ENCODE assay signal across 30 cellular contexts in genomic region chr20:12294684-12295083, GRCh38.
"Had no signal": no experiment of that assay in that cellular context is flagged by ENCODE, and none has a peak within 500 bp of the region (broad histone marks: within the 10 kb centered on the region; RNA-seq: fewer than 3 reads in every experiment).

No MANE protein-coding gene starts in this region.

- DNase-seq: activated CD4-positive, alpha-beta memory T cell treated with anti-CD3 and anti-CD28 coated beads, Interleukin-2, amount 10 ng/mL, durations not matched to agents 7 days and 5 days; activated CD4-positive, alpha-beta T cell treated with anti-CD3 and anti-CD28 coated beads for 1 hour; activated CD4-positive, alpha-beta T cell treated with anti-CD3 and anti-CD28 coated beads for 36 hours; activated CD4-positive, alpha-beta T cell treated with anti-CD3 and anti-CD28 coated beads for 48 hours; activated CD4-positive, alpha-beta T cell treated with anti-CD3 and anti-CD28 coated beads, Interleukin-2, amount 10 ng/mL, durations not matched to agents 7 days and 5 days; activated CD4-positive, alpha-beta T cell treated with anti-CD3 and anti-CD28 coated beads, Interleukin-2, amount 50 U/mL, for 48 hours; activated CD4-positive, CD25-positive, alpha-beta regulatory T cell; activated CD8-positive, alpha-beta memory T cell treated with anti-CD3 and anti-CD28 coated beads for 24 hours; activated CD8-positive, alpha-beta memory T cell treated with anti-CD3 and anti-CD28 coated beads, Interleukin-2, amount 10 ng/mL, durations not matched to agents 7 days and 5 days; activated CD8-positive, alpha-beta memory T cell treated with anti-CD3 and anti-CD28 coated beads, Interleukin-2, amount 50 U/mL, for 48 hours; activated CD8-positive, alpha-beta T cell treated with anti-CD3 and anti-CD28 coated beads, Interleukin-2, amount 10 ng/mL, durations not matched to agents 7 days and 5 days; activated effector memory CD4-positive, alpha-beta T cell treated with Interleukin-2 at 50 U/mL for 16 hours; activated gamma-delta T cell; activated naive CD4-positive, alpha-beta T cell treated with anti-CD3 and anti-CD28 coated beads, Interleukin-2, amount 10 ng/mL, durations not matched to agents 7 days and 5 days; activated naive CD4-positive, alpha-beta T cell treated with Interleukin-2 at 50 U/mL for 16 hours; activated naive CD8-positive, alpha-beta T cell treated with anti-CD3 and anti-CD28 coated beads, Interleukin-2, amount 10 ng/mL, durations not matched to agents 7 days and 5 days; activated naive CD8-positive, alpha-beta T cell treated with anti-CD3 and anti-CD28 coated beads, Interleukin-2, amount 50 U/mL, for 24 hours; activated T-cell treated with anti-CD3 and anti-CD28 coated beads, Interleukin-2, amount 50 U/mL, for 24 hours; activated T-cell treated with anti-CD3 and anti-CD28 coated beads, Interleukin-2, amount 50 U/mL, for 48 hours; amniotic stem cell; aorta; body of pancreas; brain microvascular endothelial cell; central memory CD4-positive, alpha-beta T cell; T-cell; T-helper 17 cell; T1000; WERI-Rb-1 had no signal

- ATAC-seq: activated CD4-positive, alpha-beta T cell treated with anti-CD3 and anti-CD28 coated beads for 36 hours; activated CD4-positive, CD25-positive, alpha-beta regulatory T cell treated with anti-CD3 and anti-CD28 coated beads, Interleukin-2, amount 50 U/mL, for 24 hours; activated CD8-positive, alpha-beta memory T cell treated with anti-CD3 and anti-CD28 coated beads, Interleukin-2, amount 10 ng/mL, durations not matched to agents 7 days and 5 days; activated CD8-positive, alpha-beta T cell treated with anti-CD3 and anti-CD28 coated beads, Interleukin-2, amount 10 ng/mL, durations not matched to agents 7 days and 5 days; activated naive CD8-positive, alpha-beta T cell treated with anti-CD3 and anti-CD28 coated beads, Interleukin-2, amount 50 U/mL, for 24 hours; body of pancreas; T-cell; T-helper 17 cell; WTC11 had no signal
